1 cellular context compared by ENCODE assay signal in the genomic region with DNA sequence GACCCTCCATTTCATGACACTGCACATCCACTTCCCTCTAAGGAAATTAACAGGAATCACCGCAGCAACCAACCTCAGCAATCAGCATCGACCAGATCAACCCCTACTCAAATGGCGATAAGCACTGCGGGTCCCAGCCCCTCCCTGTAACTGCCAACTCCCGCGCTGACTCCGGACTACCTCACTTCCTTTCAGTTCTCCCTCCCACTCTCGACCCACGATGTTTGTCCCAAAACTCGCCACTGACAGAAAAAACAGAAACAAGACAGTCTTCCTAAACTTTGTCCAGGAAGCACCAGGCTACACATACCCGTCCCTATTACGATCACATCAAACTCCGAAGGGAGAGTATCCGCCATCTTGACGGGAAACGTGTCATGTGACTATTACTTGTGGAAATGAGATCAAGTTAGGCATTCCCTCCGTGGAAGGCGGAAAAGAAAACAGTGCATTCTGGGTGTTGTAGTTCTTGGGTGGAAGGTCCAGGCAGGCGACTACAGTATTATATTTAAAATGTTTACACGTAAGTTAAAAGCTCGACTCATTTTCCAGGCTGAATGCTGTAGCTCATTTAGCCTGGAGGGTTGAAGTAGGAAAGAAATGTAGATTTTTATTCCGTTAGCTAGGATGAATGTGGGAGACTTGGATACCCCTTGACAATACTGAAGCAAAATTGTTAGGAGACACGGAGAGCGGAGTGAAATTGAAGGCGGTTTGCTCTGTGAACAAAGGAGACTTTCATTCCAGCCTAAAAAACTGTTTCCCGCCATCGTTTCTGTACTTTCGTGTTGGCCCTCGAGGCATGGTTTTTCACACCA.
TF ChIP-seq lines count a peak whose summit lies in the region.

CHM (minus strand) TSS at position 385 of the 818 bp plus-strand sequence; CDS start at position 359, 26 bp downstream.

TF ChIP-seq in K562, 482 proteins besides CTCF, POLR2A, EP300 and RAD21 (continued from another document and continues in another):
- TF ChIP-seq MTA1 (IDR thresholded peaks at IDR 0.05; ENCODE audit: borderline replicate concordance) = no peak
- TF ChIP-seq TCF7L2 (IDR thresholded peaks at IDR 0.05; ENCODE audit: low read depth, low read length) = no peak
- TF ChIP-seq PHTF2 (CRISPR knock-in tag; IDR thresholded peaks at IDR 0.05) = no peak
- TF ChIP-seq XRCC4 (IDR thresholded peaks at IDR 0.05; ENCODE audit: extremely low read depth, insufficient read depth, insufficient read length) = no peak
- no peak for TF ChIP-seq MAX (CRISPR knock-in tag; IDR thresholded peaks at IDR 0.05)
- peak; percentile 82 for TF ChIP-seq HCFC1 (IDR thresholded peaks at IDR 0.05; ENCODE audit: low read depth, low read length)
- no peak for TF ChIP-seq POLR3G (IDR thresholded peaks at IDR 0.05; ENCODE audit: extremely low read depth, insufficient read length, insufficient replicate concordance)
- no peak for TF ChIP-seq KAT2B (IDR thresholded peaks at IDR 0.05; ENCODE audit: low read depth, low read length)
- TF ChIP-seq ZNF143 (CRISPR knock-in tag; IDR thresholded peaks at IDR 0.05) = peak; percentile 81
- TF ChIP-seq PHF8 (IDR thresholded peaks at IDR 0.05; ENCODE audit: borderline replicate concordance, low read length) = peak; percentile 69; the same call in 1 of the 2 replicates
- peak; percentile 33; the same call in 1 of the 2 replicates for TF ChIP-seq MYC (IDR thresholded peaks at IDR 0.05; ENCODE audit: low read depth, low read length)
- no peak for TF ChIP-seq MYC (CRISPR knock-in tag; IDR thresholded peaks at IDR 0.05; ENCODE audit: borderline replicate concordance, low read depth)
- TF ChIP-seq, protein P1, sequence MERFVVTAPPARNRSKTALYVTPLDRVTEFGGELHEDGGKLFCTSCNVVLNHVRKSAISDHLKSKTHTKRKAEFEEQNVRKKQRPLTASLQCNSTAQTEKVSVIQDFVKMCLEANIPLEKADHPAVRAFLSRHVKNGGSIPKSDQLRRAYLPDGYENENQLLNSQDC (CRISPR knock-in tag; IDR thresholded peaks at IDR 0.05) = no peak
- no peak for TF ChIP-seq ILF3 (IDR thresholded peaks at IDR 0.05; ENCODE audit: borderline replicate concordance)
- peak in 1 of 2 experiments; percentile 52; a peak in 2 of 4 replicates for TF ChIP-seq MAZ (CRISPR knock-in tag; conservative IDR thresholded peaks at IDR 0.05 in 1 of 2, IDR thresholded peaks at IDR 0.05 in 1 of 2)
- TF ChIP-seq, protein P2, sequence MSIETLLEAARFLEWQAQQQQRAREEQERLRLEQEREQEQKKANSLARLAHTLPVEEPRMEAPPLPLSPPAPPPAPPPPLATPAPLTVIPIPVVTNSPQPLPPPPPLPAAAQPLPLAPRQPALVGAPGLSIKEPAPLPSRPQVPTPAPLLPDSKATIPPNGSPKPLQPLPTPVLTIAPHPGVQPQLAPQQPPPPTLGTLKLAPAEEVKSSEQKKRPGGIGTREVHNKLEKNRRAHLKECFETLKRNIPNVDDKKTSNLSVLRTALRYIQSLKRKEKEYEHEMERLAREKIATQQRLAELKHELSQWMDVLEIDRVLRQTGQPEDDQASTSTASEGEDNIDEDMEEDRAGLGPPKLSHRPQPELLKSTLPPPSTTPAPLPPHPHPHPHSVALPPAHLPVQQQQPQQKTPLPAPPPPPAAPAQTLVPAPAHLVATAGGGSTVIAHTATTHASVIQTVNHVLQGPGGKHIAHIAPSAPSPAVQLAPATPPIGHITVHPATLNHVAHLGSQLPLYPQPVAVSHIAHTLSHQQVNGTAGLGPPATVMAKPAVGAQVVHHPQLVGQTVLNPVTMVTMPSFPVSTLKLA (conservative IDR thresholded peaks at IDR 0.05) = peak; percentile 39 to 57; a peak in 3 of 4 replicates
- 0 out of 2 replicates have a peak, but pooled peaks have one; percentile 6 for TF ChIP-seq GATA2 (CRISPR knock-in tag; IDR thresholded peaks at IDR 0.05)
- peak; percentile 98 for TF ChIP-seq TFE3 (CRISPR knock-in tag; IDR thresholded peaks at IDR 0.05)
- TF ChIP-seq CXXC5 (CRISPR knock-in tag; IDR thresholded peaks at IDR 0.05) = peak; percentile 49
- TF ChIP-seq, protein P3, sequence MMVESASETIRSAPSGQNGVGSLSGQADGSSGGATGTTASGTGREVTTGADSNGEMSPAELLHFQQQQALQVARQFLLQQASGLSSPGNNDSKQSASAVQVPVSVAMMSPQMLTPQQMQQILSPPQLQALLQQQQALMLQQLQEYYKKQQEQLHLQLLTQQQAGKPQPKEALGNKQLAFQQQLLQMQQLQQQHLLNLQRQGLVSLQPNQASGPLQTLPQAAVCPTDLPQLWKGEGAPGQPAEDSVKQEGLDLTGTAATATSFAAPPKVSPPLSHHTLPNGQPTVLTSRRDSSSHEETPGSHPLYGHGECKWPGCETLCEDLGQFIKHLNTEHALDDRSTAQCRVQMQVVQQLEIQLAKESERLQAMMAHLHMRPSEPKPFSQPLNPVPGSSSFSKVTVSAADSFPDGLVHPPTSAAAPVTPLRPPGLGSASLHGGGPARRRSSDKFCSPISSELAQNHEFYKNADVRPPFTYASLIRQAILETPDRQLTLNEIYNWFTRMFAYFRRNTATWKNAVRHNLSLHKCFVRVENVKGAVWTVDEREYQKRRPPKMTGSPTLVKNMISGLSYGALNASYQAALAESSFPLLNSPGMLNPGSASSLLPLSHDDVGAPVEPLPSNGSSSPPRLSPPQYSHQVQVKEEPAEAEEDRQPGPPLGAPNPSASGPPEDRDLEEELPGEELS (CRISPR knock-in tag; IDR thresholded peaks at IDR 0.05; ENCODE audit: borderline replicate concordance) = no peak
- no peak for TF ChIP-seq RFX5 (IDR thresholded peaks at IDR 0.05; ENCODE audit: low read depth, low read length)
- TF ChIP-seq ETV1 (tag; conservative IDR thresholded peaks at IDR 0.05; ENCODE audit: low read depth) = peak; percentile 57; the same call in 1 of the 2 replicates
- no peak for TF ChIP-seq L3MBTL2 (IDR thresholded peaks at IDR 0.05)
- TF ChIP-seq ZNF707 (CRISPR knock-in tag; conservative IDR thresholded peaks at IDR 0.05) = no peak
- no peak for TF ChIP-seq ZNF717 (CRISPR knock-in tag; IDR thresholded peaks at IDR 0.05)
- TF ChIP-seq SIRT6 (IDR thresholded peaks at IDR 0.05; ENCODE audit: low read depth, low read length) = no peak
- peak in 1 of 2 experiments; percentile 87; a peak in 2 of 4 replicates for TF ChIP-seq HDAC1 (IDR thresholded peaks at IDR 0.05)
- peak; percentile 92 for TF ChIP-seq NFRKB (IDR thresholded peaks at IDR 0.05; ENCODE audit: low read depth)
- TF ChIP-seq MLLT1 (IDR thresholded peaks at IDR 0.05) = 0 out of 4 replicates have a peak, but pooled peaks of 1 of the 2 experiments have one; percentile 32
- TF ChIP-seq ADNP (tag; IDR thresholded peaks at IDR 0.05) = no peak
- TF ChIP-seq MGA (IDR thresholded peaks at IDR 0.05) = 0 out of 2 replicates have a peak, but pooled peaks have one; percentile 22
- TF ChIP-seq NCOR1 (IDR thresholded peaks at IDR 0.05) = peak; percentile 46; the same call in 1 of the 2 replicates
- TF ChIP-seq CCNT2 (IDR thresholded peaks at IDR 0.05; ENCODE audit: borderline replicate concordance, extremely low read depth, insufficient read length, low read depth, low read length) = no peak
- peak; percentile 74 for TF ChIP-seq DPF2 (IDR thresholded peaks at IDR 0.05)
- TF ChIP-seq ZNF79 (CRISPR knock-in tag; IDR thresholded peaks at IDR 0.05; ENCODE audit: low read depth) = no peak
- TF ChIP-seq TAL1 (IDR thresholded peaks at IDR 0.05) = peak; percentile 65
- TF ChIP-seq RBBP5 (IDR thresholded peaks at IDR 0.05; ENCODE audit: borderline replicate concordance, insufficient read depth, low read length, poor library complexity, severe bottlenecking) = peak; percentile 90
- peak; percentile 84 for TF ChIP-seq TBP (optimal IDR thresholded peaks at IDR 0.05; ENCODE audit: low read depth, low read length)
